12 cellular contexts compared by ENCODE assay signal in the genomic region with DNA sequence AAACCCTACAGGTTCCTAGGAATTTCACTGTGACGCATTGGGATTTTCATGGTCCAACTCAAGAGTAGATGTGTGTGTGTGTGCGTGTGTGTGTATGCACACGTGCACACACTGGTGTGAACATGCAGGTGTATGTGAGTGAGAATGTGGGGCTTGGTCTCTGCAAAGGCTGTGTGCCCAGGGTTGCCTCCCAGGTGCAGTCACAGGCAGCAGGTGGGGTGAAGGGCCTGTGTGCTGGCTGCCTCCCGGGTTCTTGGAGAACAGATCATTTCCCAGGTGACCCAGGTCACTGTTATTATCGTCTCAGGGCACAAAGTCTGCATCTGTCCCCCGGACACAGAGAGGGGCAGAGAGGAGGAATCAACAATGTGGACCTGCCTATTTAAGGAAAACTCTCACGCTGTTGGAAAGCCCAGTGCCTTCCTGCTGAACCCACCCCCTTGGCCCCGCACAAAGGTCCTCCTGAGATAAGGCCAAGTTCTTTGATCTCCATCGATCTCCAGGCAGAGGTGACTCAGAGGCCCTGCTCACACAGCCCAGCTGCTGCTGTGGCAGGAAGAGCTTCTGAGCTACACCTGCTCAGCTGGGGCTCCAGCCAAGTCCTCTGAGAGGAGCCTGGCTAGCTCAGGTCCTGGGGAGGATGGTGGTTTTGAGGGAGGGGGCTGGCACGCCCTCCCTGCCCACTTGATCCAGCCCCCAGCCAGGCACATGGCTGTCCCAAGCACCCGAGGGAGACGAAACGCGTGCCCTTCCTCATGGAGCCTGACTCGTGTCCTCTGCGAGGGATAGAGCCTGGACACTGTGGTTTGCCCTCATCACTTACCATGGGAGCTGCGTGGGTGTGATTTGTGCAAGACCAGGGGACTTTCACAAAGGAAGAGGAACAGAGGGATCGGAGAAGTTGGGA.
A peak's percentile ranks its signal among the peaks of the same experiment; 100 is the strongest.
DNase-seq lines count a peak whose midpoint lies in the region; ATAC-seq and TF ChIP-seq lines count a peak whose summit lies in the region.
"Had no signal": no experiment of that assay in that cellular context is flagged by ENCODE, and none has a peak within 500 bp of the region (broad histone marks: within the 10 kb centered on the region; RNA-seq: fewer than 3 reads in every experiment).

No MANE protein-coding gene starts in this region.

- H3K36me3 Mint-ChIP-seq in activated CD4-positive, alpha-beta T cell treated with anti-CD3 and anti-CD28 coated beads for 36 hours (ENCODE audit: low read depth): no peaks in the 10 kb centered on the region
- H3K36me3 Mint-ChIP-seq in endodermal cell (ENCODE audit: low read depth): no peaks in the 10 kb centered on the region
- H3K36me3 Mint-ChIP-seq: memory B cell had no signal

- H3K9me3 ChIP-seq in endodermal cell (ENCODE audit: control insufficient read depth, low read length): no peaks in the 10 kb centered on the region
- no peaks in the 10 kb centered on the region for H3K9me3 ChIP-seq in thyroid gland

- WGBS in endodermal cell (ENCODE audit: insufficient coverage in 1 of 2, insufficient read length in 1 of 2), 2 experiments: 80 to 81% methylated on average over 6 to 18 of the region's 18 CpGs
- 50 to 59% methylated on average over 14 to 17 of the region's 18 CpGs for WGBS in thyroid gland, 2 donors

- H3K9me3 Mint-ChIP-seq in activated CD4-positive, alpha-beta T cell treated with anti-CD3 and anti-CD28 coated beads for 36 hours (ENCODE audit: low read depth): peaks cover 5% of the 10 kb centered on the region
- H3K9me3 Mint-ChIP-seq in endodermal cell: no peaks in the 10 kb centered on the region

- H3K4me1 ChIP-seq in endodermal cell (ENCODE audit: control insufficient read depth, insufficient read depth, low read length) (peaks cover 7% of the 10 kb centered on the region), thyroid gland (peaks cover 26 to 44% of the 10 kb centered on the region in 2 donors)

- no peak overlapping the region for H3K27ac Mint-ChIP-seq in activated CD4-positive, alpha-beta T cell treated with anti-CD3 and anti-CD28 coated beads for 36 hours
- no peak overlapping the region for H3K27ac Mint-ChIP-seq in endodermal cell
- H3K27ac Mint-ChIP-seq: activated T-cell treated with anti-CD3 and anti-CD28 coated beads, Interleukin-2, amount 50 U/mL, for 24 hours; IgD-negative memory B cell; memory B cell had no signal

- intact Hi-C loops in activated CD4-positive, alpha-beta T cell treated with anti-CD3 and anti-CD28 coated beads for 36 hours (cut with DNase I, micrococcal nuclease): loop anchor here (1.0 to 2.0 kb wide), 2 partner anchors 308 kb away; no protein-coding TSS in a partner anchor
- intact Hi-C loops in thyroid gland (cut with DNase I): no loop called here

- CTCF ChIA-PET in activated CD4-positive, alpha-beta T cell treated with anti-CD3 and anti-CD28 coated beads for 36 hours (lab: Charles Lee): interaction anchor here (1.2 kb wide), 1 partner anchor 24 kb away, joined by 3 read pairs; no protein-coding TSS in a partner anchor

- no peak overlapping the region for H3K27ac ChIP-seq in endodermal cell (ENCODE audit: low read depth, low read length)
- peak overlapping the region in 1 of 3 donors; percentile 6 for H3K27ac ChIP-seq in thyroid gland

- DNase-seq in activated CD4-positive, alpha-beta T cell treated with anti-CD3 and anti-CD28 coated beads for 36 hours: peak; percentile 26
- no peak for DNase-seq in activated CD4-positive, alpha-beta T cell treated with anti-CD3 and anti-CD28 coated beads, Interleukin-2, amount 50 U/mL, for 4 hours
- peak; percentile 74 for DNase-seq in NCI-H1105 treated with DMSO at 0.1 percent for 48 hours (lab: John Stamatoyannopoulos, UW)
- peak; percentile 72 for DNase-seq in endodermal cell
- DNase-seq in thyroid gland: peak; percentile 41 to 52
- DNase-seq in activated CD8-positive, alpha-beta memory T cell treated with anti-CD3 and anti-CD28 coated beads, Interleukin-2, amount 50 U/mL, for 4 hours: no peak

- H3K9ac ChIP-seq in endodermal cell (ENCODE audit: extremely low read depth, low read length, poor library complexity, severe bottlenecking): no peak overlapping the region

- TF ChIP-seq POLR2A in thyroid gland (IDR thresholded peaks at IDR 0.05): no peak

- peak; percentile 22 for TF ChIP-seq CTCF in endodermal cell (conservative IDR thresholded peaks at IDR 0.05)
- no peak for TF ChIP-seq CTCF in thyroid gland (IDR thresholded peaks at IDR 0.05)

- POLR2A ChIA-PET in activated CD4-positive, alpha-beta T cell treated with anti-CD3 and anti-CD28 coated beads for 36 hours (lab: Charles Lee): no interaction called here

- H3K27me3 Mint-ChIP-seq in activated CD4-positive, alpha-beta T cell treated with anti-CD3 and anti-CD28 coated beads for 36 hours: peaks cover 3% of the 10 kb centered on the region
- no peaks in the 10 kb centered on the region for H3K27me3 Mint-ChIP-seq in endodermal cell (ENCODE audit: insufficient read depth)

- no peak for ATAC-seq in activated CD4-positive, alpha-beta T cell treated with anti-CD3 and anti-CD28 coated beads for 36 hours
- no peak for ATAC-seq in HG02885 (IDR thresholded peaks at IDR 0.05; ENCODE audit: poor library complexity, unreplicated experiment)
- ATAC-seq in HG03432 (IDR thresholded peaks at IDR 0.05; ENCODE audit: unreplicated experiment): no peak

- no peaks in the 10 kb centered on the region for H3K36me3 ChIP-seq in endodermal cell (ENCODE audit: control insufficient read depth, insufficient read depth, low read length)
- no peaks in the 10 kb centered on the region for H3K36me3 ChIP-seq in thyroid gland

- peaks cover 15% of the 10 kb centered on the region for H3K4me1 Mint-ChIP-seq in activated CD4-positive, alpha-beta T cell treated with anti-CD3 and anti-CD28 coated beads for 36 hours
- H3K4me1 Mint-ChIP-seq in endodermal cell: peaks cover 4% of the 10 kb centered on the region

- peaks cover 3% of the 10 kb centered on the region for H3K27me3 ChIP-seq in endodermal cell (ENCODE audit: control insufficient read depth, insufficient read depth, low read length, poor library complexity, severe bottlenecking)
- H3K27me3 ChIP-seq in thyroid gland: no peaks in the 10 kb centered on the region

- H3K4me3 ChIP-seq in endodermal cell (ENCODE audit: low read length): no peak overlapping the region
- H3K4me3 ChIP-seq in thyroid gland (replicated peaks in 1 of 3): no peak overlapping the region
- H3K4me3 ChIP-seq: smooth muscle cell had no signal

- H3K4me3 Mint-ChIP-seq in activated CD4-positive, alpha-beta T cell treated with anti-CD3 and anti-CD28 coated beads for 36 hours: no peak overlapping the region
- H3K4me3 Mint-ChIP-seq in endodermal cell: no peak overlapping the region
- H3K4me3 Mint-ChIP-seq: activated T-cell treated with anti-CD3 and anti-CD28 coated beads, Interleukin-2, amount 50 U/mL, for 24 hours; memory B cell had no signal

Comparison
In these comparisons a context has a peak if more than half of its experiments do, and no peak if none do; other contexts are left out.
1. DNase-seq: peak in activated CD4-positive, alpha-beta T cell treated with anti-CD3 and anti-CD28 coated beads for 36 hours (single experiment), NCI-H1105 treated with DMSO at 0.1 percent for 48 hours (single experiment), endodermal cell (single experiment) and thyroid gland (2 of 2); none in activated CD4-positive, alpha-beta T cell treated with anti-CD3 and anti-CD28 coated beads, Interleukin-2, amount 50 U/mL, for 4 hours (0 of 2) and activated CD8-positive, alpha-beta memory T cell treated with anti-CD3 and anti-CD28 coated beads, Interleukin-2, amount 50 U/mL, for 4 hours (single experiment).